ENCODE assay signal across 9 cellular contexts in genomic region chr5:149485655-149486615, GRCh38.
DNase-seq lines count a peak whose midpoint lies in the region; ATAC-seq, FAIRE-seq and TF ChIP-seq lines count a peak whose summit lies in the region.
"Had no signal": no experiment of that assay in that cellular context is flagged by ENCODE, and none has a peak within 500 bp of the region (broad histone marks: within the 10 kb centered on the region; RNA-seq: fewer than 3 reads in every experiment).

No MANE protein-coding gene starts in this region.

- TF ChIP-seq EP300 in A549 (IDR thresholded peaks at IDR 0.05), result no peak
- peak; percentile 94 for TF ChIP-seq EP300 in suprapubic skin (IDR thresholded peaks at IDR 0.05)

- no peak for FAIRE-seq in A549 (lab: Jason Lieb, UNC)

- H3K27ac ChIP-seq in A549 (peak overlapping the region; percentile 72 to 85), suprapubic skin (peak overlapping the region; percentile 94)

- TF ChIP-seq POLR2A in A549 (IDR thresholded peaks at IDR 0.05; ENCODE audit: low read length), result no peak
- peak in 1 of 2 donors; percentile 20 for TF ChIP-seq POLR2A in suprapubic skin (IDR thresholded peaks at IDR 0.05)

- H3K36me3 ChIP-seq in suprapubic skin, result no peaks in the 10 kb centered on the region

- ATAC-seq in A549 (peak; percentile 87 to 93), T-cell (replicated peaks in 1 of 4) (no peak)

- 5% methylated on average over 2 of the region's 2 CpGs for WGBS in A549 (ENCODE audit: missing lambda C conversion rate)
- 5% methylated on average over 2 of the region's 2 CpGs for WGBS in suprapubic skin

- no peak overlapping the region for H3K4me3 ChIP-seq in A549
- H3K4me3 ChIP-seq in suprapubic skin, result no peak overlapping the region

- DNase-seq in A549 (ENCODE audit: low read depth in 1 of 2, low spot score in 1 of 2) (peak; percentile 63 to 94), HFFc6 (peak; percentile 100), amniotic epithelial cell (ENCODE audit: low read depth) (peak; percentile 100), iris pigment epithelial cell (ENCODE audit: low read depth) (peak; percentile 99), suprapubic skin (ENCODE audit: low spot score in 2 of 2) (peak in 1 of 2 donors; percentile 90), HuH-7.5 (ENCODE audit: low spot score) (no peak), T-cell (no peak), SHP77 treated with DMSO at 0.1 percent for 48 hours (lab: John Stamatoyannopoulos, UW) (no peak)

- H3K9me3 ChIP-seq in A549 (no peaks in the 10 kb centered on the region), suprapubic skin (no peaks in the 10 kb centered on the region)

- TF ChIP-seq RAD21 in A549 (conservative IDR thresholded peaks at IDR 0.05 in 1 of 2, IDR thresholded peaks at IDR 0.05 in 1 of 2), result no peak

- H3K27me3 Mint-ChIP-seq in HFFc6 (ENCODE audit: insufficient read depth) (peaks cover 39% of the 10 kb centered on the region), T-cell (peaks cover 0 to 3% of the 10 kb centered on the region in 2 donors)
- H3K27me3 Mint-ChIP-seq: activated naive CD4-positive, alpha-beta T cell treated with anti-CD3 and anti-CD28 coated beads, Interleukin-2, amount 50 U/mL, for 24 hours had no signal

- H3K4me3 Mint-ChIP-seq in HFFc6 (peak overlapping the region; percentile 62), T-cell (no peak overlapping the region)
- H3K4me3 Mint-ChIP-seq: activated naive CD4-positive, alpha-beta T cell treated with anti-CD3 and anti-CD28 coated beads, Interleukin-2, amount 50 U/mL, for 24 hours had no signal

- no peak for TF ChIP-seq CTCF in A549 (IDR thresholded peaks at IDR 0.05)
- no peak for TF ChIP-seq CTCF in HFFc6 (IDR thresholded peaks at IDR 0.05)
- TF ChIP-seq CTCF in suprapubic skin (IDR thresholded peaks at IDR 0.05), result no peak

- CTCF ChIA-PET in A549 (lab: Yijun Ruan, JAX), result interaction anchor here (0.8 to 3.3 kb wide), 8 partner anchors 10 to 131 kb away, joined by 3 to 15 read pairs (median 6); no protein-coding TSS in a partner anchor
- CTCF ChIA-PET in T-cell (lab: Charles Lee), result interaction anchor here in 1 of 2 donors (0.6 kb wide), 1 partner anchor 40 kb away, joined by 3 read pairs; no protein-coding TSS in a partner anchor

- H3K9me3 Mint-ChIP-seq in HFFc6, result peaks cover 5% of the 10 kb centered on the region; the same call in 1 of the 2 replicates
- no peaks in the 10 kb centered on the region for H3K9me3 Mint-ChIP-seq in T-cell
- H3K9me3 Mint-ChIP-seq: activated naive CD4-positive, alpha-beta T cell treated with anti-CD3 and anti-CD28 coated beads, Interleukin-2, amount 50 U/mL, for 24 hours had no signal

- H3K27me3 ChIP-seq in suprapubic skin, result no peaks in the 10 kb centered on the region

- peaks cover 83% of the 10 kb centered on the region for H3K4me1 Mint-ChIP-seq in HFFc6 (ENCODE audit: low read depth)
- peaks cover 6 to 15% (median 13%) of the 10 kb centered on the region in 3 donors for H3K4me1 Mint-ChIP-seq in T-cell

- H3K27ac Mint-ChIP-seq in HFFc6 (peak overlapping the region; percentile 99), T-cell (peak overlapping the region in 1 of 2 donors; percentile 36)
- H3K27ac Mint-ChIP-seq: activated naive CD4-positive, alpha-beta T cell treated with anti-CD3 and anti-CD28 coated beads, Interleukin-2, amount 50 U/mL, for 24 hours had no signal

- H3K4me1 ChIP-seq in A549 (peaks cover 74% of the 10 kb centered on the region), suprapubic skin (peaks cover 79% of the 10 kb centered on the region)

- POLR2A ChIA-PET in A549 (lab: Yijun Ruan, JAX) (interaction anchor here (0.8 to 2.0 kb wide), 5 partner anchors 10 to 65 kb away, joined by 3 to 11 read pairs (median 5); partner anchors contain the start of gene CSNK1A1), T-cell (lab: Charles Lee) (interaction anchor here in 1 of 2 donors (0.5 kb wide), 1 partner anchor 85 kb away, joined by 4 read pairs; no protein-coding TSS in a partner anchor)

- peak overlapping the region; percentile 56 for H3K4me2 ChIP-seq in A549

- H3K36me3 Mint-ChIP-seq in HFFc6 (ENCODE audit: low read depth), result peaks cover 10% of the 10 kb centered on the region
- H3K36me3 Mint-ChIP-seq in T-cell, result no peaks in the 10 kb centered on the region
- H3K36me3 Mint-ChIP-seq: activated naive CD4-positive, alpha-beta T cell treated with anti-CD3 and anti-CD28 coated beads, Interleukin-2, amount 50 U/mL, for 24 hours had no signal

TF ChIP-seq in A549, 52 proteins besides CTCF, POLR2A, EP300 and RAD21:
- no peak for TF ChIP-seq PHF8 (IDR thresholded peaks at IDR 0.05; ENCODE audit: borderline replicate concordance, low read depth)
- TF ChIP-seq ELK1 (IDR thresholded peaks at IDR 0.05; ENCODE audit: low read depth, low read length), result no peak
- TF ChIP-seq HOXA7 (CRISPR knock-in tag; IDR thresholded peaks at IDR 0.05), result no peak
- no peak; the same call in 1 of the 2 replicates for TF ChIP-seq FOSL2 (IDR thresholded peaks at IDR 0.05)
- peak; percentile 83 for TF ChIP-seq FOSL2 (CRISPR knock-in tag; IDR thresholded peaks at IDR 0.05)
- peak; percentile 86; the same call in 1 of the 2 replicates for TF ChIP-seq ATOH8 (CRISPR knock-in tag; IDR thresholded peaks at IDR 0.05; ENCODE audit: low read depth)
- no peak; the same call in 1 of the 2 replicates for TF ChIP-seq POLR2AphosphoS2 (conservative IDR thresholded peaks at IDR 0.05; ENCODE audit: low read length)
- TF ChIP-seq MAZ (IDR thresholded peaks at IDR 0.05; ENCODE audit: borderline replicate concordance, low read depth, low read length), result no peak
- TF ChIP-seq ZC3H11A (IDR thresholded peaks at IDR 0.05), result no peak
- no peak for TF ChIP-seq CHD4 (IDR thresholded peaks at IDR 0.05; ENCODE audit: borderline replicate concordance)
- no peak for TF ChIP-seq NPAS2 (CRISPR knock-in tag; IDR thresholded peaks at IDR 0.05; ENCODE audit: borderline replicate concordance)
- TF ChIP-seq RFX5 (IDR thresholded peaks at IDR 0.05), result no peak
- TF ChIP-seq EHF (CRISPR knock-in tag; IDR thresholded peaks at IDR 0.05), result no peak
- TF ChIP-seq, protein P1, sequence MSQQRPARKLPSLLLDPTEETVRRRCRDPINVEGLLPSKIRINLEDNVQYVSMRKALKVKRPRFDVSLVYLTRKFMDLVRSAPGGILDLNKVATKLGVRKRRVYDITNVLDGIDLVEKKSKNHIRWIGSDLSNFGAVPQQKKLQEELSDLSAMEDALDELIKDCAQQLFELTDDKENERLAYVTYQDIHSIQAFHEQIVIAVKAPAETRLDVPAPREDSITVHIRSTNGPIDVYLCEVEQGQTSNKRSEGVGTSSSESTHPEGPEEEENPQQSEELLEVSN (IDR thresholded peaks at IDR 0.05; ENCODE audit: borderline replicate concordance, low read depth), result no peak
- no peak for TF ChIP-seq MAFK (IDR thresholded peaks at IDR 0.05; ENCODE audit: partially characterized antibody)
- no peak for TF ChIP-seq RARB (CRISPR knock-in tag; IDR thresholded peaks at IDR 0.05)
- peak in 1 of 2 experiments; percentile 51; a peak in 1 of 5 replicates for TF ChIP-seq JUN (IDR thresholded peaks at IDR 0.05)
- TF ChIP-seq KDM5A (IDR thresholded peaks at IDR 0.05), result no peak
- TF ChIP-seq JUNB (IDR thresholded peaks at IDR 0.05), result peak; percentile 51; the same call in 1 of the 2 replicates
- peak; percentile 41; the same call in 1 of the 2 replicates for TF ChIP-seq MAX (IDR thresholded peaks at IDR 0.05)
- peak; percentile 45; the same call in 1 of the 2 replicates for TF ChIP-seq HOXB5 (CRISPR knock-in tag; IDR thresholded peaks at IDR 0.05)
- TF ChIP-seq, protein P2, sequence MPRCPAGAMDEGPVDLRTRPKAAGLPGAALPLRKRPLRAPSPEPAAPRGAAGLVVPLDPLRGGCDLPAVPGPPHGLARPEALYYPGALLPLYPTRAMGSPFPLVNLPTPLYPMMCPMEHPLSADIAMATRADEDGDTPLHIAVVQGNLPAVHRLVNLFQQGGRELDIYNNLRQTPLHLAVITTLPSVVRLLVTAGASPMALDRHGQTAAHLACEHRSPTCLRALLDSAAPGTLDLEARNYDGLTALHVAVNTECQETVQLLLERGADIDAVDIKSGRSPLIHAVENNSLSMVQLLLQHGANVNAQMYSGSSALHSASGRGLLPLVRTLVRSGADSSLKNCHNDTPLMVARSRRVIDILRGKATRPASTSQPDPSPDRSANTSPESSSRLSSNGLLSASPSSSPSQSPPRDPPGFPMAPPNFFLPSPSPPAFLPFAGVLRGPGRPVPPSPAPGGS (IDR thresholded peaks at IDR 0.05), result no peak; the same call in 2 of the 3 replicates
- no peak for TF ChIP-seq MYC (IDR thresholded peaks at IDR 0.05; ENCODE audit: borderline replicate concordance, low read length)
- no peak for TF ChIP-seq SMC3 (IDR thresholded peaks at IDR 0.05)
- 0 out of 4 replicates have a peak, but pooled peaks of 1 of the 2 experiments have one; percentile 20 for TF ChIP-seq CEBPB (IDR thresholded peaks at IDR 0.05)
- peak; percentile 67; the same call in 1 of the 2 replicates for TF ChIP-seq GATA3 (IDR thresholded peaks at IDR 0.05; ENCODE audit: borderline replicate concordance)

Comparison
In these comparisons a context has a peak if more than half of its experiments do, and no peak if none do; other contexts are left out.
1. ATAC-seq: peak in A549 (2 of 2); none in T-cell (0 of 4).
2. DNase-seq: peak in A549 (2 of 2), HFFc6 (single experiment), amniotic epithelial cell (single experiment) and iris pigment epithelial cell (single experiment); none in HuH-7.5 (single experiment), T-cell (0 of 34) and SHP77 treated with DMSO at 0.1 percent for 48 hours (single experiment).